In the genomic region with DNA sequence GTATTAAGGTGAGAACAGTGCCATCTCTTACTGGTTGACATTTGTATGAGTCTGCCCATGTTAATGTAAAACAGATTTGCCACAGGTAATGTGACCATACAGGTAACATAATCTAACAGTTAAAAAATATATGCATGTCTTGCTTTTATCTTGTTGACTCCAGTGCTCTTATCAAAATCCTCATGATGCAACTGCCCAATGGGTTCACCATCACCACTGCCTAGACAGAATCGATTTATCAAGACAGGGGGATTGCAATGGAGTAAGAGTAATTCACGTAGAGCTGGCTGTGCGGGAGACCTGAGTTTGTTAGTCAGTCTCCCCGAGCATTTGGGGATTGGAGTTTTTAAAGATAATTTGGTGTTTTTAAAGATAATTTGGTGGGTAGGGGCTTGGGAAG, we compare ENCODE assay signal across 17 cellular contexts. TPM values are rescaled to one million over a fixed set of nuclear protein-coding genes. Genes with fewer than 3 reads are reported as not detected.
DNase-seq lines count a peak whose midpoint lies in the region; ATAC-seq, FAIRE-seq and TF ChIP-seq lines count a peak whose summit lies in the region.
"Had no signal": no experiment of that assay in that cellular context is flagged by ENCODE, and none has a peak within 500 bp of the region (broad histone marks: within the 10 kb centered on the region; RNA-seq: fewer than 3 reads in every experiment).

No MANE protein-coding gene starts in this region.

- POLR2A ChIA-PET in PC-3 (lab: Charles Lee; ENCODE audit: unreplicated experiment), result no interaction called here
- POLR2A ChIA-PET in K562 (lab: Yijun Ruan, JAX), result interaction anchor here (13.8 kb wide), 1 partner anchor 8 kb away, joined by 149 read pairs; no protein-coding TSS in a partner anchor
- POLR2A ChIA-PET in naive thymus-derived CD4-positive, alpha-beta T cell (lab: Charles Lee), result no interaction called here

- no peaks in the 10 kb centered on the region for H3K9me3 ChIP-seq in GM23248 (ENCODE audit: low read depth)
- no peaks in the 10 kb centered on the region for H3K9me3 ChIP-seq in PC-3 (ENCODE audit: low read length)
- H3K9me3 ChIP-seq in K562 (replicated peaks; ENCODE audit: control insufficient read depth, insufficient read depth, low read depth, low read length), result no peaks in the 10 kb centered on the region
- no peaks in the 10 kb centered on the region for H3K9me3 ChIP-seq in naive thymus-derived CD4-positive, alpha-beta T cell (ENCODE audit: control insufficient read depth in 2 of 3, low read length in 3 of 3)
- H3K9me3 ChIP-seq: BLaER1, Peyer's patch had no signal

- peaks cover 0 to 15% (median 5%) of the 10 kb centered on the region in 5 donors for H3K36me3 Mint-ChIP-seq in naive thymus-derived CD4-positive, alpha-beta T cell

- in situ Hi-C loops in GM23248 (cut with MboI), result no loop called here
- in situ Hi-C loops in K562 (cut with MboI), result no loop called here

- no peaks in the 10 kb centered on the region for H3K36me3 ChIP-seq in GM23248 (ENCODE audit: low read depth)
- no peaks in the 10 kb centered on the region for H3K36me3 ChIP-seq in PC-3 (ENCODE audit: low read depth, low read length)
- peaks cover 3% of the 10 kb centered on the region for H3K36me3 ChIP-seq in K562 (ENCODE audit: control insufficient read depth, insufficient read depth, low read length)
- no peaks in the 10 kb centered on the region for H3K36me3 ChIP-seq in naive thymus-derived CD4-positive, alpha-beta T cell (ENCODE audit: control insufficient read depth in 2 of 3, insufficient read depth in 3 of 3, low read length in 3 of 3)
- H3K36me3 ChIP-seq: BLaER1, Peyer's patch had no signal

- H3K4me3 Mint-ChIP-seq in naive thymus-derived CD4-positive, alpha-beta T cell, result peak overlapping the region in 3 of 10 donors; percentile 2 to 37 (median 17)
- H3K4me3 Mint-ChIP-seq: CD8-positive, alpha-beta T cell had no signal

- peak; percentile 52 for FAIRE-seq in K562 (lab: Jason Lieb, UNC)

- H3K9ac ChIP-seq in GM23248 (no peak overlapping the region), PC-3 (ENCODE audit: low read length) (no peak overlapping the region), K562 (ENCODE audit: insufficient read depth in 1 of 2, low read depth in 2 of 2, low read length in 2 of 2) (peak overlapping the region in 1 of 2 experiments; percentile 3; a peak in 1 of 4 replicates)
- H3K9ac ChIP-seq: BLaER1, KMS-11 had no signal

- TF ChIP-seq EP300 in K562 (IDR thresholded peaks at IDR 0.05; ENCODE audit: low read length), result peak; percentile 62; the same call in 1 of the 2 replicates

- H2AFZ ChIP-seq in GM23248 (no peak overlapping the region), PC-3 (ENCODE audit: low read length) (no peak overlapping the region), K562 (ENCODE audit: low read depth, low read length) (no peak overlapping the region)

- H3K27ac ChIP-seq in GM23248, result no peak overlapping the region
- H3K27ac ChIP-seq in PC-3 (ENCODE audit: low read length), result 0 out of 2 replicates have a peak overlapping the region, but pooled peaks have one; percentile 10
- peak overlapping the region; percentile 64; the same call in 1 of the 3 replicates for H3K27ac ChIP-seq in K562 (ENCODE audit: extremely low read depth, low read depth, low read length)
- H3K27ac ChIP-seq in naive thymus-derived CD4-positive, alpha-beta T cell (ENCODE audit: low read depth, low read length), result no peak overlapping the region
- H3K27ac ChIP-seq: BLaER1, KMS-11, Peyer's patch had no signal

- no peaks in the 10 kb centered on the region for H3K27me3 ChIP-seq in GM23248 (replicated peaks; ENCODE audit: insufficient read depth)
- no peaks in the 10 kb centered on the region for H3K27me3 ChIP-seq in PC-3 (ENCODE audit: low read length)
- H3K27me3 ChIP-seq in K562 (ENCODE audit: control insufficient read depth in 2 of 2, insufficient read depth in 2 of 2, low read length in 2 of 2), result no peaks in the 10 kb centered on the region
- no peaks in the 10 kb centered on the region for H3K27me3 ChIP-seq in naive thymus-derived CD4-positive, alpha-beta T cell (ENCODE audit: control insufficient read depth in 2 of 2, insufficient read depth in 2 of 2, low read length in 2 of 2)
- H3K27me3 ChIP-seq: BLaER1, Peyer's patch had no signal

- DNase-seq in GM23248 (no peak), PC-3 (no peak), K562 (ENCODE audit: extremely low read depth in 1 of 4, low spot score in 3 of 4) (peak in 1 of 4 experiments; percentile 49), H4 (ENCODE audit: low spot score) (no peak), NOMO-1 treated with dmso at 0.1 percent for 144 hours (lab: John Stamatoyannopoulos, UW; ENCODE audit: unreplicated experiment) (no peak), NCI-H1105 (lab: John Stamatoyannopoulos, UW) (no peak)
- DNase-seq in naive thymus-derived CD4-positive, alpha-beta T cell, result no peak
- DNase-seq: CD8-positive, alpha-beta T cell; DMS79 treated with DMSO at 0.1 percent for 48 hours; H7; NCI-H1417; NCI-H187 treated with DMSO at 0.1 percent for 48 hours; NCI-H526 had no signal

- peak overlapping the region in 5 of 9 donors; percentile 9 to 63 (median 26) for H3K27ac Mint-ChIP-seq in naive thymus-derived CD4-positive, alpha-beta T cell
- H3K27ac Mint-ChIP-seq: CD8-positive, alpha-beta T cell had no signal

- H4K20me1 ChIP-seq in GM23248 (ENCODE audit: insufficient read depth) (peaks cover 5% of the 10 kb centered on the region; the same call in 1 of the 2 replicates), PC-3 (ENCODE audit: low read length) (0 out of 2 replicates have a peak, but pooled peaks cover 5% of the 10 kb centered on the region), K562 (replicated peaks; ENCODE audit: control insufficient read depth, insufficient read depth, low read length) (peaks cover 7% of the 10 kb centered on the region; the same call in 1 of the 2 replicates)
- H4K20me1 ChIP-seq: BLaER1 had no signal

- BruUV-seq in PC-3 (replicated peaks; lab: Mats Ljungman, UMichigan) (no TSS peak), K562 (replicated peaks; lab: Mats Ljungman, UMichigan) (no TSS peak)

- WGBS in GM23248 (ENCODE audit: low coverage in 1 of 2, low lambda C conversion rate in 2 of 2, missing lambda C conversion rate in 2 of 2), 2 experiments, result 98 to 100% methylated on average over 4 of the region's 4 CpGs
- 9% methylated on average over 4 of the region's 4 CpGs for WGBS in K562 (ENCODE audit: insufficient coverage, low coverage, missing lambda C conversion rate)

- TF ChIP-seq CTCF in PC-3 (conservative IDR thresholded peaks at IDR 0.05; ENCODE audit: low read depth, low read length) (no peak), K562 (IDR thresholded peaks at IDR 0.05 in 2 of 3, conservative IDR thresholded peaks at IDR 0.05 in 1 of 3; ENCODE audit: insufficient read depth in 2 of 3, low read depth in 1 of 3, low read length in 3 of 3) (no peak)

- CTCF ChIA-PET in PC-3 (lab: Charles Lee), result no interaction called here
- CTCF ChIA-PET in K562 (lab: Yijun Ruan, JAX; ENCODE audit: low intra/inter-chr PET ratio), result no interaction called here
- CTCF ChIA-PET in naive thymus-derived CD4-positive, alpha-beta T cell (lab: Charles Lee), result interaction anchor here (0.6 kb wide), 1 partner anchor 70 kb away, joined by 3 read pairs; no protein-coding TSS in a partner anchor

- no peak for TF ChIP-seq RAD21 in K562 (CRISPR knock-in tag; conservative IDR thresholded peaks at IDR 0.05 in 1 of 2, IDR thresholded peaks at IDR 0.05 in 1 of 2)

- H3K79me2 ChIP-seq in GM23248 (ENCODE audit: insufficient read depth) (peaks cover 100% of the 10 kb centered on the region), PC-3 (ENCODE audit: low read length) (peaks cover 98% of the 10 kb centered on the region), K562 (ENCODE audit: control insufficient read depth, insufficient read depth, low read length) (peaks cover 100% of the 10 kb centered on the region)

- TF ChIP-seq POLR2A in K562 (conservative IDR thresholded peaks at IDR 0.05), result no peak

- no peaks in the 10 kb centered on the region for H3K9me3 Mint-ChIP-seq in naive thymus-derived CD4-positive, alpha-beta T cell
- H3K9me3 Mint-ChIP-seq: CD8-positive, alpha-beta T cell had no signal

- intact Hi-C loops in PC-3 (cut with micrococcal nuclease) (no loop called here), K562 (cut with micrococcal nuclease) (no loop called here)
- intact Hi-C loops in naive thymus-derived CD4-positive, alpha-beta T cell (cut with micrococcal nuclease), result no loop called here

- peaks cover 86% of the 10 kb centered on the region for H3K4me1 ChIP-seq in GM23248 (ENCODE audit: insufficient read depth)
- peaks cover 54% of the 10 kb centered on the region for H3K4me1 ChIP-seq in PC-3 (ENCODE audit: insufficient read depth, low read length)
- peaks cover 19 to 63% of the 10 kb centered on the region in 2 experiments for H3K4me1 ChIP-seq in K562 (replicated peaks in 1 of 2; ENCODE audit: control insufficient read depth in 2 of 2, insufficient read depth in 2 of 2, low read length in 2 of 2)
- H3K4me1 ChIP-seq in naive thymus-derived CD4-positive, alpha-beta T cell (ENCODE audit: control insufficient read depth in 2 of 2, insufficient read depth in 2 of 2, low read length in 2 of 2), result peaks cover 0 to 32% of the 10 kb centered on the region in 2 donors

- H3F3A ChIP-seq in GM23248 (ENCODE audit: insufficient read depth), result peaks cover 39% of the 10 kb centered on the region
- no peaks in the 10 kb centered on the region for H3F3A ChIP-seq in PC-3 (ENCODE audit: low read length, unreplicated experiment)

- peaks cover 30 to 90% (median 83%) of the 10 kb centered on the region in 7 donors for H3K4me1 Mint-ChIP-seq in naive thymus-derived CD4-positive, alpha-beta T cell

- H3K9me1 ChIP-seq in K562 (ENCODE audit: control insufficient read depth, insufficient read depth, low read length), result no peaks in the 10 kb centered on the region

- peaks cover 0 to 3% (median 0%) of the 10 kb centered on the region in 5 donors for H3K27me3 Mint-ChIP-seq in naive thymus-derived CD4-positive, alpha-beta T cell

- H3K4me2 ChIP-seq in GM23248 (ENCODE audit: unreplicated experiment), result peak overlapping the region; percentile 7
- H3K4me2 ChIP-seq in PC-3 (ENCODE audit: low read length), result peak overlapping the region; percentile 38
- H3K4me2 ChIP-seq in K562 (ENCODE audit: insufficient read depth, low read length), result peak overlapping the region; percentile 76
- H3K4me2 ChIP-seq: BLaER1, KMS-11 had no signal

- ATAC-seq in PC-3, result no peak
- no peak for ATAC-seq in K562
- ATAC-seq in naive thymus-derived CD4-positive, alpha-beta T cell, result no peak
- ATAC-seq in GM21515 (IDR thresholded peaks at IDR 0.05; ENCODE audit: unreplicated experiment), result no peak
- ATAC-seq: CD8-positive, alpha-beta T cell had no signal

- H3K4me3 ChIP-seq in GM23248 (no peak overlapping the region), PC-3 (ENCODE audit: low read length) (no peak overlapping the region), K562 (no peak overlapping the region)
- H3K4me3 ChIP-seq in naive thymus-derived CD4-positive, alpha-beta T cell (ENCODE audit: low read length), result no peak overlapping the region
- H3K4me3 ChIP-seq: BLaER1, Peyer's patch had no signal

- H3K9me2 ChIP-seq in GM23248 (ENCODE audit: insufficient read depth) (no peaks in the 10 kb centered on the region), PC-3 (replicated peaks; ENCODE audit: low read length) (no peaks in the 10 kb centered on the region)

RNA-seq across cellular contexts. Expression of gene SNX9, which starts 19.2 kb away (rescaled TPM):
- total RNA-seq in GM23248 (2014; rRNA removed; shearing (Covaris generic)), result 77.8 and 89.6 TPM in 2 replicates
- polyA plus RNA-seq in GM23248 (2016; fragmentation: Nextera tagmentation; extraction: Ambion mirVana) (76.5 and 80.4 TPM in 2 replicates), K562 (2011; rRNA removed) (63.6 and 80.2 TPM in 2 replicates), K562 (2014; fragmentation: Illumina TruSeq; extraction: Trizol) (79.5 and 81.7 TPM in 2 replicates), K562 (2014; fragmentation: Nextera tagmentation; extraction: Ambion mirVana) (1 to 10 TPM; 6.0 to 7.3 TPM), K562 (2014; rRNA removed) (61.3 and 70.0 TPM in 2 replicates)
- total RNA-seq in PC-3 (2014; rRNA removed) (18.0 and 21.3 TPM in 2 replicates), K562 (2014; rRNA removed) (57.1 and 64.3 TPM in 2 replicates), K562 (2014; rRNA removed; fragmentation: Illumina TruSeq; extraction: Trizol) (52.8 and 59.8 TPM in 2 replicates), K562 (2015; rRNA removed; fragmentation: Illumina TruSeq; extraction: Trizol) (45.2 and 48.1 TPM in 2 replicates), K562 (2021) (66.8 and 72.2 TPM in 2 replicates)
- 38.7 and 52.0 TPM in 2 replicates for total RNA-seq in K562 (2011; cell fraction: chromatin; rRNA removed; ENCODE audit: low replicate concordance)
- total RNA-seq in K562 (2011; cell fraction: nucleolus; rRNA removed), result 23.3 and 24.7 TPM in 2 replicates
- total RNA-seq in K562 (2011; cell fraction: nucleoplasm; rRNA removed), result 28.7 and 31.5 TPM in 2 replicates
- polyA plus RNA-seq in K562 (2011; cell fraction: cytosol; rRNA removed), result 35.7 and 42.0 TPM in 2 replicates
- polyA plus RNA-seq in K562 (2011; cell fraction: nucleus; rRNA removed), result 56.0 and 61.8 TPM in 2 replicates
- 38.3 and 43.4 TPM in 2 replicates for polyA plus RNA-seq in K562 (2012)
- polyA minus RNA-seq in K562 (2011; rRNA and poly(A)+ RNA removed), result 59.7 and 63.7 TPM in 2 replicates
- 28.7 and 35.8 TPM in 2 replicates for polyA minus RNA-seq in K562 (2011; cell fraction: cytosol; rRNA and poly(A)+ RNA removed)
- polyA minus RNA-seq in K562 (2011; cell fraction: nucleus; rRNA and poly(A)+ RNA removed), result 21.7 and 34.3 TPM in 2 replicates
- total RNA-seq in naive thymus-derived CD4-positive, alpha-beta T cell, result 10 to 100 TPM; 13.4 to 39.2 (median 36.4) TPM
- polyA plus RNA-seq in naive thymus-derived CD4-positive, alpha-beta T cell, result 10 to 100 TPM; 23.8 to 51.5 TPM
- total RNA-seq in H4 (2014; rRNA removed; shearing (Covaris generic)), result 15.6 and 18.2 TPM in 2 replicates

Comparison
In these comparisons a context has a peak if more than half of its experiments do, and no peak if none do; other contexts are left out.
1. H3K27ac ChIP-seq: peak in PC-3 (single experiment) and K562 (single experiment); none in GM23248 (single experiment) and naive thymus-derived CD4-positive, alpha-beta T cell (single experiment).
2. H3K4me2 ChIP-seq: peak in every context shown above with its lines; median percentile 76 in K562; 38 in PC-3; 7 in GM23248.